Comparison of ENCODE assay signal across 18 cellular contexts in genomic region chr15:44646460-44646859, GRCh38. TPM values are rescaled to one million over a fixed set of nuclear protein-coding genes. Genes with fewer than 3 reads are reported as not detected.
DNase-seq lines count a peak whose midpoint lies in the region; ATAC-seq, FAIRE-seq and TF ChIP-seq lines count a peak whose summit lies in the region.
"Had no signal": no experiment of that assay in that cellular context is flagged by ENCODE, and none has a peak within 500 bp of the region (broad histone marks: within the 10 kb centered on the region; RNA-seq: fewer than 3 reads in every experiment).

No MANE protein-coding gene starts in this region.

- H3K4me1 ChIP-seq in HEK293 (ENCODE audit: control insufficient read depth, insufficient read depth, low read length) (no peaks in the 10 kb centered on the region), K562 (replicated peaks in 1 of 2; ENCODE audit: control insufficient read depth in 2 of 2, insufficient read depth in 2 of 2, low read length in 2 of 2) (no peaks in the 10 kb centered on the region; a peak in 2 of 5 replicates), vagina (peaks cover 14% of the 10 kb centered on the region)

- intact Hi-C loops in K562 (cut with micrococcal nuclease) (no loop called here), natural killer cell (cut with micrococcal nuclease) (no loop called here), vagina (cut with DNase I) (no loop called here)

- no peak overlapping the region for H3K27ac ChIP-seq in HEK293 (ENCODE audit: extremely low read depth, low read depth, low read length)
- H3K27ac ChIP-seq in K562 (ENCODE audit: extremely low read depth, low read depth, low read length), result no peak overlapping the region
- no peak overlapping the region for H3K27ac ChIP-seq in vagina
- H3K27ac ChIP-seq: BLaER1 treated with 17β-estradiol and CSF1 and Interleukin-3, amounts not matched to agents 10 nM and 100 nM had no signal

- peaks cover 20% of the 10 kb centered on the region for H3K4me1 Mint-ChIP-seq in activated naive CD4-positive, alpha-beta T cell treated with anti-CD3 and anti-CD28 coated beads, Interleukin-2, amount 10 ng/mL, durations not matched to agents 7 days and 5 days
- H3K4me1 Mint-ChIP-seq in natural killer cell, result peaks cover 52 to 58% of the 10 kb centered on the region in 2 donors

- no peaks in the 10 kb centered on the region for H3K9me3 ChIP-seq in HEK293 (ENCODE audit: control insufficient read depth, insufficient read depth, low read depth, low read length)
- no peaks in the 10 kb centered on the region for H3K9me3 ChIP-seq in K562 (replicated peaks; ENCODE audit: control insufficient read depth, insufficient read depth, low read depth, low read length)
- H3K9me3 ChIP-seq in vagina, result no peaks in the 10 kb centered on the region

- TF ChIP-seq RAD21 in K562 (CRISPR knock-in tag; conservative IDR thresholded peaks at IDR 0.05 in 1 of 2, IDR thresholded peaks at IDR 0.05 in 1 of 2), result no peak

- POLR2A ChIA-PET in HEK293 (lab: Yijun Ruan, JAX) (no interaction called here), K562 (lab: Yijun Ruan, JAX) (interaction anchor here (0.9 kb wide), 1 partner anchor 16 kb away, joined by 7 read pairs; the partner anchor contains the start of gene SPG11)

- peaks cover 7 to 14% of the 10 kb centered on the region in 2 donors for H3K9me3 Mint-ChIP-seq in activated naive CD4-positive, alpha-beta T cell treated with anti-CD3 and anti-CD28 coated beads, Interleukin-2, amount 50 U/mL, for 72 hours
- H3K9me3 Mint-ChIP-seq in activated naive CD4-positive, alpha-beta T cell treated with anti-CD3 and anti-CD28 coated beads, Interleukin-2, amount 10 ng/mL, durations not matched to agents 7 days and 5 days, result peaks cover 9% of the 10 kb centered on the region
- H3K9me3 Mint-ChIP-seq in natural killer cell, result peaks cover 0 to 5% of the 10 kb centered on the region in 2 donors

- no peaks in the 10 kb centered on the region for H4K20me1 ChIP-seq in K562 (replicated peaks; ENCODE audit: control insufficient read depth, insufficient read depth, low read length)

- H3K36me3 Mint-ChIP-seq in activated naive CD4-positive, alpha-beta T cell treated with anti-CD3 and anti-CD28 coated beads, Interleukin-2, amount 50 U/mL, for 72 hours, result peaks cover 34 to 56% of the 10 kb centered on the region in 2 donors
- H3K36me3 Mint-ChIP-seq in activated naive CD4-positive, alpha-beta T cell treated with anti-CD3 and anti-CD28 coated beads, Interleukin-2, amount 10 ng/mL, durations not matched to agents 7 days and 5 days, result peaks cover 63% of the 10 kb centered on the region
- peaks cover 28% of the 10 kb centered on the region for H3K36me3 Mint-ChIP-seq in natural killer cell

- no peaks in the 10 kb centered on the region for H3K27me3 Mint-ChIP-seq in activated naive CD4-positive, alpha-beta T cell treated with anti-CD3 and anti-CD28 coated beads, Interleukin-2, amount 10 ng/mL, durations not matched to agents 7 days and 5 days
- no peaks in the 10 kb centered on the region for H3K27me3 Mint-ChIP-seq in natural killer cell (ENCODE audit: low read depth in 2 of 2)

- in situ Hi-C loops in K562 (cut with MboI) (no loop called here), KBM-7 (cut with MboI; ENCODE audit: low pct_unique_long_range_greater_than_20kb, low sequenced_read_pairs) (no loop called here)

- no peak overlapping the region for H2AFZ ChIP-seq in K562 (ENCODE audit: low read depth, low read length)

- no peak for TF ChIP-seq EP300 in K562 (IDR thresholded peaks at IDR 0.05; ENCODE audit: low read length)

- CTCF ChIA-PET in activated naive CD4-positive, alpha-beta T cell treated with anti-CD3 and anti-CD28 coated beads, Interleukin-2, amount 10 ng/mL, durations not matched to agents 7 days and 5 days (lab: Charles Lee), result interaction anchor here (1.0 to 1.2 kb wide), 2 partner anchors 11 to 16 kb away, joined by 3 read pairs; no protein-coding TSS in a partner anchor
- CTCF ChIA-PET in HEK293 (lab: Yijun Ruan, JAX), result no interaction called here
- CTCF ChIA-PET in K562 (lab: Yijun Ruan, JAX; ENCODE audit: low intra/inter-chr PET ratio), result no interaction called here

- peak overlapping the region; percentile 64 to 73 for H3K27ac Mint-ChIP-seq in activated naive CD4-positive, alpha-beta T cell treated with anti-CD3 and anti-CD28 coated beads, Interleukin-2, amount 50 U/mL, for 72 hours
- H3K27ac Mint-ChIP-seq in activated naive CD4-positive, alpha-beta T cell treated with anti-CD3 and anti-CD28 coated beads, Interleukin-2, amount 10 ng/mL, durations not matched to agents 7 days and 5 days, result no peak overlapping the region
- H3K27ac Mint-ChIP-seq in natural killer cell, result peak overlapping the region; percentile 35 to 65
- H3K27ac Mint-ChIP-seq: HFFc6 had no signal

- BruUV-seq in K562 (replicated peaks; lab: Mats Ljungman, UMichigan), result no TSS peak

- H3K9me1 ChIP-seq in K562 (ENCODE audit: control insufficient read depth, insufficient read depth, low read length), result no peaks in the 10 kb centered on the region

- TF ChIP-seq CTCF in HEK293 (tag by site-specific recombination; IDR thresholded peaks at IDR 0.05) (no peak), K562 (IDR thresholded peaks at IDR 0.05 in 2 of 3, conservative IDR thresholded peaks at IDR 0.05 in 1 of 3; ENCODE audit: insufficient read depth in 2 of 3, low read depth in 1 of 3, low read length in 3 of 3) (no peak), natural killer cell (IDR thresholded peaks at IDR 0.05) (no peak), vagina (IDR thresholded peaks at IDR 0.05) (no peak)

- no peak overlapping the region for H3K9ac ChIP-seq in K562 (ENCODE audit: insufficient read depth in 1 of 2, low read depth in 2 of 2, low read length in 2 of 2)
- H3K9ac ChIP-seq: BLaER1 treated with 17β-estradiol and CSF1 and Interleukin-3, amounts not matched to agents 10 nM and 100 nM had no signal

- H3K4me2 ChIP-seq in K562 (ENCODE audit: insufficient read depth, low read length), result no peak overlapping the region
- H3K4me2 ChIP-seq: BLaER1 treated with 17β-estradiol and CSF1 and Interleukin-3, amounts not matched to agents 10 nM and 100 nM had no signal

- no peak overlapping the region for H3K4me3 ChIP-seq in HEK293 (ENCODE audit: low read depth, low read length)
- H3K4me3 ChIP-seq in K562, result no peak overlapping the region
- H3K4me3 ChIP-seq in vagina, result no peak overlapping the region
- H3K4me3 ChIP-seq: BLaER1 treated with 17β-estradiol and CSF1 and Interleukin-3, amounts not matched to agents 10 nM and 100 nM had no signal

- 90% methylated on average over 2 of the region's 2 CpGs for WGBS in K562 (ENCODE audit: insufficient coverage, low coverage, missing lambda C conversion rate)

- H3K27me3 ChIP-seq in K562 (ENCODE audit: control insufficient read depth in 2 of 2, insufficient read depth in 2 of 2, low read length in 2 of 2) (no peaks in the 10 kb centered on the region), vagina (no peaks in the 10 kb centered on the region)
- H3K27me3 ChIP-seq: BLaER1 treated with 17β-estradiol and CSF1 and Interleukin-3, amounts not matched to agents 10 nM and 100 nM had no signal

- H3K36me3 ChIP-seq in HEK293 (ENCODE audit: control insufficient read depth in 2 of 2, insufficient read depth in 1 of 2, low read length in 2 of 2) (peaks cover 18 to 35% of the 10 kb centered on the region in 2 experiments), K562 (ENCODE audit: control insufficient read depth, insufficient read depth, low read length) (peaks cover 62% of the 10 kb centered on the region), vagina (peaks cover 0 to 52% of the 10 kb centered on the region in 2 donors)

- no peak for TF ChIP-seq POLR2A in K562 (conservative IDR thresholded peaks at IDR 0.05)
- no peak for TF ChIP-seq POLR2A in vagina (IDR thresholded peaks at IDR 0.05)

- no peak for FAIRE-seq in K562 (lab: Jason Lieb, UNC)

- ATAC-seq in activated naive CD4-positive, alpha-beta T cell treated with anti-CD3 and anti-CD28 coated beads, Interleukin-2, amount 50 U/mL, for 72 hours, result no peak
- ATAC-seq in K562 (no peak), natural killer cell (no peak)

- DNase-seq in activated naive CD4-positive, alpha-beta T cell treated with anti-CD3 and anti-CD28 coated beads, Interleukin-2, amount 50 U/mL, for 72 hours (ENCODE audit: low spot score in 2 of 2), result no peak
- DNase-seq in activated naive CD4-positive, alpha-beta T cell treated with anti-CD3 and anti-CD28 coated beads, Interleukin-2, amount 10 ng/mL, durations not matched to agents 7 days and 5 days, result no peak
- DNase-seq in K562 (ENCODE audit: extremely low read depth in 1 of 4, low spot score in 3 of 4), result no peak
- no peak for DNase-seq in natural killer cell
- no peak for DNase-seq in KBM-7
- DNase-seq in vagina (ENCODE audit: extremely low spot score in 2 of 2), result no peak
- DNase-seq: DMS79, HFFc6, KG1, NCI-H1417, NCI-H187 treated with DMSO at 0.1 percent for 48 hours, NCI-H2227 treated with DMSO at 0.1 percent for 48 hours, NCI-H510A treated with DMSO at 0.1 percent for 48 hours, NCI-H82, OCI-M1, SHP77 had no signal

- peaks cover 37% of the 10 kb centered on the region for H3K79me2 ChIP-seq in K562 (ENCODE audit: control insufficient read depth, insufficient read depth, low read length)

- H3K4me3 Mint-ChIP-seq in activated naive CD4-positive, alpha-beta T cell treated with anti-CD3 and anti-CD28 coated beads, Interleukin-2, amount 10 ng/mL, durations not matched to agents 7 days and 5 days, result no peak overlapping the region
- H3K4me3 Mint-ChIP-seq in natural killer cell, result no peak overlapping the region
- H3K4me3 Mint-ChIP-seq: HFFc6 had no signal

RNA-seq across cellular contexts. Expression of gene SPG11, which starts 17.0 kb away (rescaled TPM):
- 10 to 100 TPM; 90.9 to 99.3 TPM for total RNA-seq in activated naive CD4-positive, alpha-beta T cell treated with anti-CD3 and anti-CD28 coated beads, Interleukin-2, amount 50 U/mL, for 72 hours
- total RNA-seq in K562 (2011; cell fraction: chromatin; rRNA removed; ENCODE audit: low replicate concordance), result 195 and 371 TPM in 2 replicates
- 116 and 148 TPM in 2 replicates for total RNA-seq in K562 (2011; cell fraction: nucleolus; rRNA removed)
- 167 and 188 TPM in 2 replicates for total RNA-seq in K562 (2011; cell fraction: nucleoplasm; rRNA removed)
- total RNA-seq in K562 (2014; rRNA removed) (31.3 and 47.4 TPM in 2 replicates), K562 (2014; rRNA removed; fragmentation: Illumina TruSeq; extraction: Trizol) (57.9 and 64.1 TPM in 2 replicates), K562 (2015; rRNA removed; fragmentation: Illumina TruSeq; extraction: Trizol) (49.6 and 55.1 TPM in 2 replicates), K562 (2021) (50.9 and 51.2 TPM in 2 replicates), natural killer cell (100 to 1,000 TPM; 123 to 154 (median 153) TPM), vagina (98.2 TPM)
- polyA plus RNA-seq in K562 (2011; rRNA removed) (71.2 and 96.5 TPM in 2 replicates), K562 (2014; fragmentation: Illumina TruSeq; extraction: Trizol) (45.6 and 48.0 TPM in 2 replicates), K562 (2014; fragmentation: Nextera tagmentation; extraction: Ambion mirVana) (10 to 100 TPM; 23.3 to 24.0 TPM), K562 (2014; rRNA removed) (33.9 and 34.1 TPM in 2 replicates)
- 66.0 and 70.7 TPM in 2 replicates for polyA plus RNA-seq in K562 (2011; cell fraction: cytosol; rRNA removed)
- polyA plus RNA-seq in K562 (2011; cell fraction: nucleus; rRNA removed), result 99.2 and 111 TPM in 2 replicates
- 35.2 and 70.1 TPM in 2 replicates for polyA plus RNA-seq in K562 (2012)
- polyA minus RNA-seq in K562 (2011; rRNA and poly(A)+ RNA removed), result 136 and 168 TPM in 2 replicates
- 48.1 and 89.9 TPM in 2 replicates for polyA minus RNA-seq in K562 (2011; cell fraction: cytosol; rRNA and poly(A)+ RNA removed)
- polyA minus RNA-seq in K562 (2011; cell fraction: nucleus; rRNA and poly(A)+ RNA removed), result 77.0 and 125 TPM in 2 replicates
